In genomic region chr19:33166037-33166436, GRCh38 we compare ENCODE assay signal across 5 cellular contexts. TPM values are rescaled to one million over a fixed set of nuclear protein-coding genes. Genes with fewer than 3 reads are reported as not detected.
"Had no signal": no experiment of that assay in that cellular context is flagged by ENCODE, and none has a peak within 500 bp of the region (broad histone marks: within the 10 kb centered on the region; RNA-seq: fewer than 3 reads in every experiment).

No MANE protein-coding gene starts in this region.

RNA-seq across cellular contexts. Expression of gene WDR88, which starts 34.1 kb away (rescaled TPM):
- total RNA-seq: Peyer's patch, SK-MEL-5 had no signal

RNA-seq across cellular contexts. Expression of gene SLC7A10, which starts 59.6 kb away (rescaled TPM):
- total RNA-seq: NCI-H460, PC-9, Peyer's patch, SK-MEL-5, T-cell had no signal
